In genomic region chr12:95088339-95088738, GRCh38 we compare ENCODE assay signal across 16 cellular contexts.
DNase-seq lines count a peak whose midpoint lies in the region; ATAC-seq and TF ChIP-seq lines count a peak whose summit lies in the region.
"Had no signal": no experiment of that assay in that cellular context is flagged by ENCODE, and none has a peak within 500 bp of the region (broad histone marks: within the 10 kb centered on the region; RNA-seq: fewer than 3 reads in every experiment).

No MANE protein-coding gene starts in this region.

- TF ChIP-seq CTCF in AG10803 (conservative IDR thresholded peaks at IDR 0.05; ENCODE audit: low read length): no peak
- TF ChIP-seq CTCF in RWPE1 (conservative IDR thresholded peaks at IDR 0.05; ENCODE audit: low read depth): no peak

- peak; percentile 51 for DNase-seq in AG10803 (ENCODE audit: low read depth)
- no peak for DNase-seq in NCI-H2107 (lab: John Stamatoyannopoulos, UW)
- no peak for DNase-seq in activated gamma-delta T cell treated with Interleukin-2 at 50 U/mL for 16 hours
- DNase-seq in RWPE1 (ENCODE audit: low spot score): no peak
- DNase-seq: activated naive CD8-positive, alpha-beta T cell treated with anti-CD3 and anti-CD28 coated beads, Interleukin-2, amount 10 ng/mL, durations not matched to agents 7 days and 5 days; caudate nucleus; H7; kidney; NCI-H1930; NCI-H774 had no signal

- no peak overlapping the region for H3K27ac ChIP-seq in RWPE1
- H3K27ac ChIP-seq: HL-60, parathyroid adenoma had no signal

- no peak overlapping the region for H3K4me3 ChIP-seq in AG10803 (ENCODE audit: low read length)

- ATAC-seq in GM19023 (IDR thresholded peaks at IDR 0.05; ENCODE audit: unreplicated experiment) (peak; percentile 45), HG02642 (IDR thresholded peaks at IDR 0.05; ENCODE audit: poor library complexity, unreplicated experiment) (peak; percentile 55), HG03520 (IDR thresholded peaks at IDR 0.05; ENCODE audit: unreplicated experiment) (peak; percentile 51), GM19035 (IDR thresholded peaks at IDR 0.05; ENCODE audit: unreplicated experiment) (no peak)

- POLR2A ChIA-PET in RWPE1 (lab: Yijun Ruan, JAX; ENCODE audit: low non-redundant PET): no interaction called here

- CTCF ChIA-PET in RWPE1 (lab: Yijun Ruan, JAX): no interaction called here
